ENCODE assay signal across 9 cellular contexts in genomic region chr15:75646112-75646943, GRCh38.
A peak's percentile ranks its signal among the peaks of the same experiment; 100 is the strongest.
DNase-seq lines count a peak whose midpoint lies in the region; ATAC-seq and TF ChIP-seq lines count a peak whose summit lies in the region.
"Had no signal": no experiment of that assay in that cellular context is flagged by ENCODE, and none has a peak within 500 bp of the region (broad histone marks: within the 10 kb centered on the region; RNA-seq: fewer than 3 reads in every experiment).

No MANE protein-coding gene starts in this region.

- no peak for ATAC-seq in GM19328 (IDR thresholded peaks at IDR 0.05; ENCODE audit: unreplicated experiment)
- ATAC-seq in HG02678 (IDR thresholded peaks at IDR 0.05; ENCODE audit: unreplicated experiment): no peak

- POLR2A ChIA-PET in RWPE1 (lab: Yijun Ruan, JAX; ENCODE audit: low non-redundant PET): no interaction called here

- H3K9me3 ChIP-seq in neutrophil: no peaks in the 10 kb centered on the region

- H3K4me1 ChIP-seq in neutrophil (ENCODE audit: control insufficient read depth in 1 of 2, insufficient read depth in 1 of 2, low read depth in 1 of 2, low read length in 1 of 2): peaks cover 16 to 17% of the 10 kb centered on the region in 2 experiments

- H3K36me3 ChIP-seq in neutrophil: no peaks in the 10 kb centered on the region

- H3K27me3 ChIP-seq in neutrophil: peaks cover 57% of the 10 kb centered on the region

- CTCF ChIA-PET in RWPE1 (lab: Yijun Ruan, JAX): interaction anchor here (1.0 to 1.3 kb wide), 3 partner anchors 8 to 38 kb away, joined by 3 to 11 read pairs (median 4); no protein-coding TSS in a partner anchor

- H3K27ac ChIP-seq in C4-2B (peak overlapping the region; percentile 89), RWPE1 (peak overlapping the region; percentile 98), epithelial cell of prostate (peak overlapping the region; percentile 85), neutrophil (no peak overlapping the region)

- no peak for TF ChIP-seq CTCF in C4-2B (conservative IDR thresholded peaks at IDR 0.05)
- TF ChIP-seq CTCF in RWPE1 (conservative IDR thresholded peaks at IDR 0.05; ENCODE audit: low read depth): no peak
- TF ChIP-seq CTCF in neutrophil (IDR thresholded peaks at IDR 0.05): no peak

- no peak for DNase-seq in RWPE1 (ENCODE audit: low spot score)
- DNase-seq in epithelial cell of prostate (ENCODE audit: low read depth, low spot score): no peak
- no peak for DNase-seq in NCI-H2107 (lab: John Stamatoyannopoulos, UW)
- DNase-seq in medulla oblongata (ENCODE audit: extremely low spot score): no peak
- DNase-seq: NCI-H345 had no signal

- H3K4me3 ChIP-seq in neutrophil (ENCODE audit: low read depth in 1 of 2, low read length in 1 of 2): peak overlapping the region; percentile 74 to 93
